2 cellular contexts compared by ENCODE assay signal in the genomic region with DNA sequence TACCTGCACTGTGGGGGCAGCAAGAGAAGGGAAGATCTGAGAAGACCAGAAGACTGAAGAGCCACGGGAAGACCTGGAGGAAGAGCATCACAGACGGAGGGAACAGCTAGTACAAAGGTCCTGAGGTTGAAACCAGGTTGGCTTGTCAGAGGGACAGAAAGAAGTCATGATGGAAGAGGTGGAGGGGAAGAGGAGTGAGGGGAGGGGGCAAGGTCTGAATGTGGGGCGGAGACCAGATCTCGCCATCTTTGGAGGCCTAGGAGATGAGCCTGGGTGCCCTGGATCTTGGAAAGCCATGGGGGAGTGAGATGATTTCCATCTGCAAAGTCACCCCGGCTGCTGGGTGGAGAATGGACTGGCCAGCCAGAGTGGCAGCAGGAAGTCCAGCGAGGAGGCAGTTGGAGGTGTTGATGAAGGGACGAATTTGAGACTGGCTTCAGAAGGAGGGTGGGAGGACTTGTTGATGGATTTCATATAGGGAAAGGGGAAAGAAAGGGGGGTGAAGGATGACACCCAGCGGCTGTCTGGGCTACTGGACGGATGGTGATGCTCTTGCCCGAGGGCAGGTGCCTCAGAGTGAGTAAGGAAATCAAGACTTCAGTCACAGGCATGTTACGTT.
TF ChIP-seq lines count a peak whose summit lies in the region.

No MANE protein-coding gene starts in this region.

TF ChIP-seq in A549, 52 proteins besides CTCF, POLR2A, EP300 and RAD21:
- 0 out of 2 replicates have a peak, but pooled peaks have one; percentile 41 for TF ChIP-seq EHF (CRISPR knock-in tag; IDR thresholded peaks at IDR 0.05)
- no peak for TF ChIP-seq HDAC2 (IDR thresholded peaks at IDR 0.05)
- no peak for TF ChIP-seq RFX5 (IDR thresholded peaks at IDR 0.05)
- TF ChIP-seq TP53 (CRISPR knock-in tag; IDR thresholded peaks at IDR 0.05): no peak
- TF ChIP-seq BHLHE40 (IDR thresholded peaks at IDR 0.05; ENCODE audit: low read depth, low read length): 0 out of 2 replicates have a peak, but pooled peaks have one; percentile 20
- TF ChIP-seq POLR2AphosphoS2 (conservative IDR thresholded peaks at IDR 0.05; ENCODE audit: low read length): no peak
- no peak for TF ChIP-seq NR3C1 (IDR thresholded peaks at IDR 0.05)
- no peak for TF ChIP-seq CHD2 (IDR thresholded peaks at IDR 0.05; ENCODE audit: low read length, partially characterized antibody)
TF ChIP-seq in A549: peak in this region for 2.

TF ChIP-seq in HCT116, 20 proteins besides CTCF, POLR2A, EP300 and RAD21:
- TF ChIP-seq SP1 (IDR thresholded peaks at IDR 0.05; ENCODE audit: low read depth): no peak
- TF ChIP-seq EGR1 (IDR thresholded peaks at IDR 0.05; ENCODE audit: low read depth): no peak
- TF ChIP-seq ELF1 (IDR thresholded peaks at IDR 0.05; ENCODE audit: borderline replicate concordance, low read depth): no peak
- TF ChIP-seq ZFX (IDR thresholded peaks at IDR 0.05): no peak
- TF ChIP-seq, protein P1, sequence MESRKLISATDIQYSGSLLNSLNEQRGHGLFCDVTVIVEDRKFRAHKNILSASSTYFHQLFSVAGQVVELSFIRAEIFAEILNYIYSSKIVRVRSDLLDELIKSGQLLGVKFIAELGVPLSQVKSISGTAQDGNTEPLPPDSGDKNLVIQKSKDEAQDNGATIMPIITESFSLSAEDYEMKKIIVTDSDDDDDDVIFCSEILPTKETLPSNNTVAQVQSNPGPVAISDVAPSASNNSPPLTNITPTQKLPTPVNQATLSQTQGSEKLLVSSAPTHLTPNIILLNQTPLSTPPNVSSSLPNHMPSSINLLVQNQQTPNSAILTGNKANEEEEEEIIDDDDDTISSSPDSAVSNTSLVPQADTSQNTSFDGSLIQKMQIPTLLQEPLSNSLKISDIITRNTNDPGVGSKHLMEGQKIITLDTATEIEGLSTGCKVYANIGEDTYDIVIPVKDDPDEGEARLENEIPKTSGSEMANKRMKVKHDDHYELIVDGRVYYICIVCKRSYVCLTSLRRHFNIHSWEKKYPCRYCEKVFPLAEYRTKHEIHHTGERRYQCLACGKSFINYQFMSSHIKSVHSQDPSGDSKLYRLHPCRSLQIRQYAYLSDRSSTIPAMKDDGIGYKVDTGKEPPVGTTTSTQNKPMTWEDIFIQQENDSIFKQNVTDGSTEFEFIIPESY (IDR thresholded peaks at IDR 0.05; ENCODE audit: extremely low read depth, insufficient replicate concordance, low read length): no peak
- TF ChIP-seq, protein P2, sequence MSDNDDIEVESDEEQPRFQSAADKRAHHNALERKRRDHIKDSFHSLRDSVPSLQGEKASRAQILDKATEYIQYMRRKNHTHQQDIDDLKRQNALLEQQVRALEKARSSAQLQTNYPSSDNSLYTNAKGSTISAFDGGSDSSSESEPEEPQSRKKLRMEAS (IDR thresholded peaks at IDR 0.05): no peak
